ENCODE assay signal across 8 cellular contexts in the genomic region with DNA sequence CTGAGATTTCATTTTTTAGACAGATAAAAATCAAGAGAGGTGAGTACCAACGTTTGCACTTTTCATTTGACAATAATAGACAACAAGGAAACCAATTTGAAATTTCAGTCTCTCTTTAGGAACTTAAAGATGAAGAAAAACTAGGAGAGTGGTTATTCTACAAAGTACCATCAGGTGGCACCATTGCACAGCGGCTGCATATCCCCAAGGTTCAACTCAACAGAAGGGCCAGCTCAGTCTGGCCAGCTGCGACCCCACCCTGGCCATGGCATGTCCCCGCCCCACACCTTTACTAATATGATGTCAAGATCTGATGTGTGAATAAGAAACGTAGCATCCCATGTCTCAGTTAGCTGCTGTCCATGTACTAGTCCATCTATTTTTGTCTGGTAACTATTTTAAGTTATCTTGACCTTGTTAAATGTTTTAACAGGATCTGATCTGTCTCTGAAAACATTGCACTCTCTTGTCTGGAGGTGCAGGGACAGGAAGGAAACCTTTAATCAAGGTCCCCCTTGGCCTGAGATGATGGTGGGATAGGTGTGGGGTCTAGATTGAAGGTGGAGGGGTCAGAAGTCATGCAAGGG. TPM values are rescaled to one million over a fixed set of nuclear protein-coding genes. Genes with fewer than 3 reads are reported as not detected.
DNase-seq lines count a peak whose midpoint lies in the region; ATAC-seq, FAIRE-seq and TF ChIP-seq lines count a peak whose summit lies in the region.

No MANE protein-coding gene starts in this region.

- H3K4me3 Mint-ChIP-seq in immature natural killer cell: no peak overlapping the region

- H3K4me3 ChIP-seq in OCI-LY3 (ENCODE audit: low read length) (no peak overlapping the region), astrocyte of the spinal cord (ENCODE audit: low read depth, low read length) (no peak overlapping the region)

- in situ Hi-C loops in astrocyte of the spinal cord (cut with HindIII; ENCODE audit: low sequenced_read_pairs): no loop called here

- H2AFZ ChIP-seq in OCI-LY3 (ENCODE audit: low read depth, low read length): no peak overlapping the region

- peak; percentile 95 for FAIRE-seq in G401.6 (lab: Jason Lieb, UNC)

- H3K4me1 ChIP-seq in OCI-LY3 (ENCODE audit: low read length): no peaks in the 10 kb centered on the region

- no peak for ATAC-seq in HG02981 (IDR thresholded peaks at IDR 0.05; ENCODE audit: unreplicated experiment)

- H4K20me1 ChIP-seq in OCI-LY3 (ENCODE audit: insufficient read depth, low read length): no peaks in the 10 kb centered on the region

- H3K79me2 ChIP-seq in OCI-LY3 (ENCODE audit: low read length): no peaks in the 10 kb centered on the region

- H3K27ac Mint-ChIP-seq in immature natural killer cell: no peak overlapping the region

- peak; percentile 88 for TF ChIP-seq CTCF in OCI-LY3 (IDR thresholded peaks at IDR 0.05; ENCODE audit: low read depth, low read length)
- peak; percentile 76 for TF ChIP-seq CTCF in astrocyte of the spinal cord (IDR thresholded peaks at IDR 0.05; ENCODE audit: low read depth, low read length)

- H3K4me2 ChIP-seq in OCI-LY3 (ENCODE audit: low read length): no peak overlapping the region

- H3K9ac ChIP-seq in OCI-LY3 (ENCODE audit: low read length): no peak overlapping the region

- H3K4me1 Mint-ChIP-seq in immature natural killer cell: no peaks in the 10 kb centered on the region

- H3K27me3 Mint-ChIP-seq in immature natural killer cell (ENCODE audit: low read depth in 3 of 3): peaks cover 0 to 10% (median 2%) of the 10 kb centered on the region in 3 donors

- H3K9me3 ChIP-seq in OCI-LY3 (ENCODE audit: insufficient read depth, low read length): no peaks in the 10 kb centered on the region

- no peak overlapping the region for H3K27ac ChIP-seq in OCI-LY3 (ENCODE audit: low read length)

- no peaks in the 10 kb centered on the region for H3K9me3 Mint-ChIP-seq in immature natural killer cell

- no peaks in the 10 kb centered on the region for H3K36me3 Mint-ChIP-seq in immature natural killer cell

- DNase-seq in HPDE6-E6E7 (ENCODE audit: extremely low spot score) (peak; percentile 26), astrocyte of the spinal cord (ENCODE audit: low read depth, low spot score) (peak; percentile 72), immature natural killer cell (peak in 2 of 3 donors; percentile 14 to 17), NCI-H128 (lab: John Stamatoyannopoulos, UW; ENCODE audit: unreplicated experiment) (no peak)
- peak; percentile 7 to 10 (median 7) for DNase-seq in stimulated activated CD4-positive, alpha-beta T cell treated with anti-CD3 and anti-CD28 coated beads, Interleukin-12 subunit alpha, Interleukin-12 subunit beta, amount 100 ng/mL, for 48 hours (ENCODE audit: low read depth in 2 of 3, low spot score in 1 of 3)

- no peaks in the 10 kb centered on the region for H3K36me3 ChIP-seq in OCI-LY3 (replicated peaks; ENCODE audit: low read depth, low read length)

- no peaks in the 10 kb centered on the region for H3K27me3 ChIP-seq in OCI-LY3 (ENCODE audit: low read depth, low read length)

RNA-seq across cellular contexts. Expression of a gene that starts 35.5 kb away (rescaled TPM):
- not detected for polyA plus RNA-seq in immature natural killer cell
